Comparison of ENCODE assay signal across 8 cellular contexts in genomic region chr11:18526521-18527296, GRCh38. TPM values are rescaled to one million over a fixed set of nuclear protein-coding genes. Genes with fewer than 3 reads are reported as not detected.
DNase-seq lines count a peak whose midpoint lies in the region; ATAC-seq and TF ChIP-seq lines count a peak whose summit lies in the region.

TSS of gene TSG101 (minus strand) at chr11:18526942. CDS start at chr11:18526816, 126 bp downstream.

- peaks cover 26% of the 10 kb centered on the region for H3K36me3 Mint-ChIP-seq in activated CD4-positive, alpha-beta T cell treated with anti-CD3 and anti-CD28 coated beads, Interleukin-2, amount 10 ng/mL, durations not matched to agents 24 days and 14 days (ENCODE audit: low read depth)

- no peak for TF ChIP-seq CTCF in coronary artery (IDR thresholded peaks at IDR 0.05)

- DNase-seq in C1 segment of cervical spinal cord (lab: John Stamatoyannopoulos, UW), result peak; percentile 38 to 95 (median 88)
- DNase-seq in NCI-H526 treated with DMSO at 0.1 percent for 48 hours (lab: John Stamatoyannopoulos, UW), result peak; percentile 90
- DNase-seq in activated CD4-positive, alpha-beta T cell treated with anti-CD3 and anti-CD28 coated beads, Interleukin-2, amount 10 ng/mL, durations not matched to agents 24 days and 14 days, result peak; percentile 98
- DNase-seq in coronary artery (ENCODE audit: low spot score), result peak; percentile 94
- peak; percentile 90 to 94 (median 92) for DNase-seq in stimulated activated CD4-positive, alpha-beta T cell treated with anti-CD3 and anti-CD28 coated beads, Interleukin-1b, Interleukin-23, amount 100 ng/mL, for 24 hours (ENCODE audit: low read depth in 4 of 4, low spot score in 1 of 4)

- H3K4me3 Mint-ChIP-seq in activated CD4-positive, alpha-beta T cell treated with anti-CD3 and anti-CD28 coated beads, Interleukin-2, amount 10 ng/mL, durations not matched to agents 24 days and 14 days, result peak within 1 kb of the TSS; percentile 99

- no peaks in the 10 kb centered on the region for H3K27me3 Mint-ChIP-seq in activated CD4-positive, alpha-beta T cell treated with anti-CD3 and anti-CD28 coated beads, Interleukin-2, amount 10 ng/mL, durations not matched to agents 24 days and 14 days

- peak within 1 kb of the TSS; percentile 100 for H3K27ac Mint-ChIP-seq in activated CD4-positive, alpha-beta T cell treated with anti-CD3 and anti-CD28 coated beads, Interleukin-2, amount 10 ng/mL, durations not matched to agents 24 days and 14 days

- H3K4me1 Mint-ChIP-seq in activated CD4-positive, alpha-beta T cell treated with anti-CD3 and anti-CD28 coated beads, Interleukin-2, amount 10 ng/mL, durations not matched to agents 24 days and 14 days, result peaks cover 29% of the 10 kb centered on the region

- H3K9me3 Mint-ChIP-seq in activated CD4-positive, alpha-beta T cell treated with anti-CD3 and anti-CD28 coated beads, Interleukin-2, amount 10 ng/mL, durations not matched to agents 24 days and 14 days, result no peaks in the 10 kb centered on the region

- no peaks in the 10 kb centered on the region for H3K27me3 ChIP-seq in layer of hippocampus (ENCODE audit: control insufficient read depth, insufficient read depth, low read length)

- H3K27ac ChIP-seq in coronary artery (peak within 1 kb of the TSS; percentile 90 to 97), layer of hippocampus (ENCODE audit: low read depth, low read length) (peak within 1 kb of the TSS; percentile 92)

- intact Hi-C loops in activated CD4-positive, alpha-beta T cell treated with anti-CD3 and anti-CD28 coated beads, Interleukin-2, amount 10 ng/mL, durations not matched to agents 24 days and 14 days (cut with micrococcal nuclease), result loop anchor here (1.0 to 10.0 kb wide), 7 partner anchors 62 to 422 kb away; partner anchors contain the start of genes GTF2H1, HPS5, SAAL1 and SPTY2D1

- peak within 1 kb of the TSS; percentile 92 for H3K4me3 ChIP-seq in coronary artery

- peak; percentile 97 for ATAC-seq in GM19351 (IDR thresholded peaks at IDR 0.05; ENCODE audit: unreplicated experiment)
- peak; percentile 94 for ATAC-seq in HG03520 (IDR thresholded peaks at IDR 0.05; ENCODE audit: unreplicated experiment)

RNA-seq across cellular contexts. Expression of gene TSG101, which starts in this region (rescaled TPM):
- total RNA-seq in activated CD4-positive, alpha-beta T cell treated with anti-CD3 and anti-CD28 coated beads, Interleukin-2, amount 10 ng/mL, durations not matched to agents 24 days and 14 days, result 39.6 and 43.5 TPM in 2 replicates

Comparison
In these comparisons a context has a peak if more than half of its experiments do, and no peak if none do; other contexts are left out.
1. Peak in every context shown above with its lines: DNase-seq, ATAC-seq, H3K4me3 ChIP-seq and H3K27ac ChIP-seq.